In the genomic region with DNA sequence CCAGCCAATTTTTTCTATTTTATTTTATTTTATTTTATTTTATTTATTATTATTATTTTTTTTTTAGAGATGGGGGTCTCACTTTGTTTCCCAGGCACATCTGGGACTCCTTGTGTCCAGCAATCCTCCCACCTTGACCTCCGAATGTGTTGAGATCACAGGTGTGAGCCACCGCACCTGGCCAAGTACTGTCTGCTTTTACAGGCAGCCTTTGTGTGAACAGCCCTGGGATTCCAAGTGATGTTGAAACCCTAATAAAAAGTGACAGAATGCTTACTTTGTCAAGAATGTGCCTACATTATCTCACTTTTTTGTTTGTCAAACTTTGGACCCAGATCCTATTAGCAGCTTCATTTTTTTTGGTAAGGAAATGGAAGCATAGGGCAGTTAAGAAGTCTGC, we compare ENCODE assay signal across 28 cellular contexts.
"Had no signal": no experiment of that assay in that cellular context is flagged by ENCODE, and none has a peak within 500 bp of the region (broad histone marks: within the 10 kb centered on the region; RNA-seq: fewer than 3 reads in every experiment).

No MANE protein-coding gene starts in this region.

- H3K27ac ChIP-seq: neural progenitor cell, ovary, parathyroid adenoma, psoas muscle, right lobe of liver, sigmoid colon, stomach, thoracic aorta, thyroid gland, tibial nerve, upper lobe of left lung, vagina had no signal

- H3K9me3 Mint-ChIP-seq: natural killer cell; nephron; neural progenitor cell; stimulated activated effector memory CD8-positive, alpha-beta T cell treated with anti-CD3 and anti-CD28 coated beads, Interleukin-12 subunit alpha, Interleukin-12 subunit beta, amount 100 ng/mL, for 72 hours; stimulated activated naive B cell treated with anti-CD40 and anti-IgM and Interleukin-4, amounts not matched to agents 10 μg/mL and 1 μg/mL and 100 μg/mL, for 72 hours; stimulated activated naive CD8-positive, alpha-beta T cell treated with anti-CD3 and anti-CD28 coated beads, Interleukin-15, Interleukin-2, amounts not matched to agents 100 ng/mL and 50 ng/mL, for 24 hours had no signal

- H3K79me2 ChIP-seq: parathyroid adenoma had no signal

- DNase-seq: natural killer cell; occipital lobe; ovary; posterior cingulate gyrus; psoas muscle; right cardiac atrium; right lobe of liver; sigmoid colon; small intestine; stimulated activated CD4-positive, alpha-beta T cell treated with anti-CD3 and anti-CD28 coated beads, Interleukin-15, amount 100 ng/mL, for 24 hours; stimulated activated CD4-positive, alpha-beta T cell treated with anti-CD3 and anti-CD28 coated beads, Interleukin-2, amount 100 ng/mL, for 24 hours; stimulated activated CD4-positive, alpha-beta T cell treated with anti-CD3 and anti-CD28 coated beads, Interleukin-2, amount 100 ng/mL, for 48 hours; stimulated activated CD4-positive, alpha-beta T cell treated with anti-CD3 and anti-CD28 coated beads, Interleukin-4, amount 100 ng/mL, for 24 hours; stimulated activated naive B cell treated with anti-CD40 and anti-IgM and Interleukin-4, amounts not matched to agents 10 μg/mL and 1 μg/mL and 100 μg/mL, for 72 hours; stimulated activated naive CD4-positive, alpha-beta T cell treated with Interleukin-2 at 50 U/mL for 16 hours; stomach; thyroid gland; upper lobe of left lung had no signal

- H3K27me3 ChIP-seq: neural progenitor cell, ovary, right lobe of liver, sigmoid colon, stomach, thyroid gland, tibial nerve, upper lobe of left lung, vagina had no signal

- H3K4me1 ChIP-seq: parathyroid adenoma, psoas muscle, right lobe of liver, sigmoid colon, thyroid gland, vagina had no signal

- H3K4me2 ChIP-seq: neural progenitor cell had no signal

- H3K9ac ChIP-seq: neural progenitor cell, parathyroid adenoma had no signal

- FAIRE-seq: small intestine, urothelium cell line had no signal

- H2AFZ ChIP-seq: neural progenitor cell, parathyroid adenoma had no signal

- H3K27me3 Mint-ChIP-seq: stimulated activated naive B cell treated with anti-CD40 and anti-IgM and Interleukin-4, amounts not matched to agents 10 μg/mL and 1 μg/mL and 100 μg/mL, for 72 hours; stimulated activated naive CD8-positive, alpha-beta T cell treated with anti-CD3 and anti-CD28 coated beads, Interleukin-15, Interleukin-2, amounts not matched to agents 100 ng/mL and 50 ng/mL, for 24 hours had no signal

- H3K36me3 Mint-ChIP-seq: natural killer cell; neural progenitor cell; stimulated activated effector memory CD8-positive, alpha-beta T cell treated with anti-CD3 and anti-CD28 coated beads, Interleukin-12 subunit alpha, Interleukin-12 subunit beta, amount 100 ng/mL, for 72 hours; stimulated activated naive B cell treated with anti-CD40 and anti-IgM and Interleukin-4, amounts not matched to agents 10 μg/mL and 1 μg/mL and 100 μg/mL, for 72 hours had no signal

- H3K4me3 Mint-ChIP-seq: natural killer cell; nephron; neural progenitor cell; stimulated activated naive B cell treated with anti-CD40 and anti-IgM and Interleukin-4, amounts not matched to agents 10 μg/mL and 1 μg/mL and 100 μg/mL, for 72 hours had no signal

- H3K9me3 ChIP-seq: ovary, psoas muscle, right lobe of liver, sigmoid colon, stomach, thoracic aorta, thyroid gland, tibial nerve, upper lobe of left lung, vagina had no signal

- ATAC-seq: natural killer cell; psoas muscle; right cardiac atrium; stimulated activated effector memory CD8-positive, alpha-beta T cell treated with anti-CD3 and anti-CD28 coated beads, Interleukin-12 subunit alpha, Interleukin-12 subunit beta, amount 100 ng/mL, for 72 hours; stimulated activated naive B cell treated with anti-CD40 and anti-IgM and Interleukin-4, amounts not matched to agents 10 μg/mL and 1 μg/mL and 100 μg/mL, for 72 hours had no signal

- H3K27ac Mint-ChIP-seq: nephron; neural progenitor cell; progenitor cell of endocrine pancreas; stimulated activated effector memory CD8-positive, alpha-beta T cell treated with anti-CD3 and anti-CD28 coated beads, Interleukin-12 subunit alpha, Interleukin-12 subunit beta, amount 100 ng/mL, for 72 hours; stimulated activated naive B cell treated with anti-CD40 and anti-IgM and Interleukin-4, amounts not matched to agents 10 μg/mL and 1 μg/mL and 100 μg/mL, for 72 hours; stimulated activated naive CD8-positive, alpha-beta T cell treated with anti-CD3 and anti-CD28 coated beads, Interleukin-15, Interleukin-2, amounts not matched to agents 100 ng/mL and 50 ng/mL, for 24 hours had no signal

- H3K36me3 ChIP-seq: neural progenitor cell, ovary, right lobe of liver, sigmoid colon, stomach, thoracic aorta, thyroid gland, tibial nerve, upper lobe of left lung, vagina had no signal

- H3K4me3 ChIP-seq: neural progenitor cell, ovary, psoas muscle, right lobe of liver, sigmoid colon, stomach, thoracic aorta, thyroid gland, tibial nerve, upper lobe of left lung, vagina had no signal
